In the genomic region with DNA sequence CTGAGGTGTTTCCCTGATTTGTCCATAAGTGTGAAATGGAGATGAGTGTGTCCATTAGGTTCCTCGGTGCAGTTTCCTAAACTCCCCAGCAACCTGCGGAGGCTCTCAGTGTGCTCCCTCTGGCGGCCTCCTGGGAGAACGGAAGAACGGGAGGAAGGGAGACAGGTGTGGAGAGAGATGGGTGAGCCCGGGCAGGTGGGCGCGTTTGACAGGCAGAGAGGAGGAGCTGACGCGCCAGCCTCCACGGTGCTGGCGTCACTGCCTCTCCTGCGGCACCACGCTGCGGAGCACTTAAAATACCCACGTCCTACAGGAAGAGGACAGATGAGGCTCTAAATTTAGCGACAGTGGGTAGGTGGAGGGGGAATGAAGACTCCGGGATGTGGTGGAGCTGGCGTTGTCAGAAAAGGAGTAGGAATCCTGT, we compare ENCODE assay signal across 8 cellular contexts. TPM values are rescaled to one million over a fixed set of nuclear protein-coding genes. Genes with fewer than 3 reads are reported as not detected.
DNase-seq lines count a peak whose midpoint lies in the region; ATAC-seq, FAIRE-seq and TF ChIP-seq lines count a peak whose summit lies in the region.

No MANE protein-coding gene starts in this region.

- no peak overlapping the region for H3K18ac ChIP-seq in IMR-90 (ENCODE audit: low read depth, low read length)

- BruUV-seq in IMR-90 (replicated peaks; lab: Mats Ljungman, UMichigan) (no TSS peak), endothelial cell of umbilical vein (replicated peaks; lab: Mats Ljungman, UMichigan) (no TSS peak)

- H3K9me3 Mint-ChIP-seq in CD4-positive, alpha-beta memory T cell: peaks cover 0 to 7% (median 3%) of the 10 kb centered on the region in 8 donors
- H3K9me3 Mint-ChIP-seq in T-cell: peaks cover 0 to 2% (median 0%) of the 10 kb centered on the region in 3 donors

- peaks cover 7 to 13% of the 10 kb centered on the region in 2 donors for H3K27me3 Mint-ChIP-seq in CD4-positive, alpha-beta memory T cell
- H3K27me3 Mint-ChIP-seq in T-cell: peaks cover 7 to 21% of the 10 kb centered on the region in 2 donors

- peak overlapping the region in 3 of 7 donors; percentile 25 to 72 (median 30) for H3K27ac Mint-ChIP-seq in CD4-positive, alpha-beta memory T cell
- no peak overlapping the region for H3K27ac Mint-ChIP-seq in T-cell

- peak; percentile 2 to 46 (median 19) for DNase-seq in CD4-positive, alpha-beta memory T cell
- DNase-seq in IMR-90: no peak
- DNase-seq in T-cell: peak in 24 of 34 experiments; percentile 5 to 36 (median 15)
- DNase-seq in endothelial cell of umbilical vein (ENCODE audit: low read depth, low spot score): no peak
- no peak for DNase-seq in NCI-H524 treated with DMSO at 0.1 percent for 48 hours (lab: John Stamatoyannopoulos, UW)

- H3K36me3 ChIP-seq in CD4-positive, alpha-beta memory T cell (ENCODE audit: insufficient read depth, low read length): no peaks in the 10 kb centered on the region
- H3K36me3 ChIP-seq in IMR-90 (ENCODE audit: control insufficient read depth, insufficient read depth, low read length) (no peaks in the 10 kb centered on the region; the same call in 1 of the 2 replicates), endothelial cell of umbilical vein (ENCODE audit: control insufficient read depth in 2 of 2, extremely low read depth in 1 of 2, insufficient read depth in 2 of 2, low read length in 2 of 2) (no peaks in the 10 kb centered on the region), neural cell (ENCODE audit: insufficient read depth, low read length) (no peaks in the 10 kb centered on the region)

- no peak overlapping the region for H2AFZ ChIP-seq in IMR-90 (replicated peaks; ENCODE audit: low read length, poor library complexity)
- no peak overlapping the region for H2AFZ ChIP-seq in endothelial cell of umbilical vein (ENCODE audit: low read depth, low read length)
- no peak overlapping the region for H2AFZ ChIP-seq in neural cell (ENCODE audit: low read depth, low read length)

- no peak overlapping the region for H4K91ac ChIP-seq in IMR-90 (ENCODE audit: insufficient read depth, low read depth, low read length)

- H3K14ac ChIP-seq in IMR-90 (replicated peaks; ENCODE audit: low read depth, low read length): no peak overlapping the region

- H3K79me2 ChIP-seq in endothelial cell of umbilical vein (ENCODE audit: control insufficient read depth, insufficient read depth, low read length) (no peaks in the 10 kb centered on the region), neural cell (replicated peaks; ENCODE audit: insufficient read depth, low read length) (no peaks in the 10 kb centered on the region)

- no peaks in the 10 kb centered on the region for H4K20me1 ChIP-seq in IMR-90 (ENCODE audit: insufficient read depth, low read length)
- no peaks in the 10 kb centered on the region for H4K20me1 ChIP-seq in endothelial cell of umbilical vein (replicated peaks; ENCODE audit: control insufficient read depth, extremely low read depth, insufficient read depth, low read length)
- no peaks in the 10 kb centered on the region for H4K20me1 ChIP-seq in neural cell (ENCODE audit: insufficient read depth)

- peaks cover 5% of the 10 kb centered on the region for H3K4me1 ChIP-seq in CD4-positive, alpha-beta memory T cell (ENCODE audit: insufficient read depth, low read length)
- no peaks in the 10 kb centered on the region for H3K4me1 ChIP-seq in IMR-90 (ENCODE audit: control insufficient read depth, insufficient read depth, low read length)
- no peaks in the 10 kb centered on the region for H3K4me1 ChIP-seq in endothelial cell of umbilical vein (ENCODE audit: control insufficient read depth, extremely low read depth, insufficient read depth, low read length)

- H3K9me2 ChIP-seq in neural cell (ENCODE audit: insufficient read depth, low read length): no peaks in the 10 kb centered on the region

- FAIRE-seq in endothelial cell of umbilical vein (lab: Jason Lieb, UNC): no peak

- H3K4me2 ChIP-seq in IMR-90 (ENCODE audit: low read depth, low read length) (no peak overlapping the region), endothelial cell of umbilical vein (ENCODE audit: insufficient read depth, low read length) (no peak overlapping the region), neural cell (ENCODE audit: low read length) (no peak overlapping the region)

- in situ Hi-C loops in IMR-90 (cut with MboI; ENCODE audit: low sequenced_read_pairs): no loop called here

- H4K8ac ChIP-seq in IMR-90 (ENCODE audit: low read depth in 2 of 2, low read length in 2 of 2): no peak overlapping the region

- no peak for TF ChIP-seq EP300 in neural cell (conservative IDR thresholded peaks at IDR 0.05; ENCODE audit: poor library complexity, severe bottlenecking)

- H3K4me1 Mint-ChIP-seq in CD4-positive, alpha-beta memory T cell: peaks cover 5 to 14% (median 11%) of the 10 kb centered on the region in 4 donors
- peaks cover 10 to 11% (median 10%) of the 10 kb centered on the region in 3 donors for H3K4me1 Mint-ChIP-seq in T-cell

- CTCF ChIA-PET in CD4-positive, alpha-beta memory T cell (lab: Charles Lee; ENCODE audit: partially characterized antibody): interaction anchor here (1.0 to 3.4 kb wide), 5 partner anchors 7 to 49 kb away, joined by 3 to 10 read pairs (median 3); partner anchors contain the start of gene PEX5
- CTCF ChIA-PET in IMR-90 (lab: Yijun Ruan, JAX) (no interaction called here), T-cell (lab: Charles Lee) (no interaction called here), endothelial cell of umbilical vein (lab: Charles Lee) (interaction anchor here (1.1 to 4.9 kb wide), 4 partner anchors 13 to 20 kb away, joined by 3 to 17 read pairs (median 10); no protein-coding TSS in a partner anchor)

- WGBS in IMR-90 (ENCODE audit: extremely low coverage in 2 of 2, insufficient read length in 1 of 2), 2 experiments: no CpG with 5 or more reads among the region's 19 CpGs

- no peaks in the 10 kb centered on the region for H3K9me1 ChIP-seq in IMR-90 (ENCODE audit: insufficient read depth, low read length)
- H3K9me1 ChIP-seq in endothelial cell of umbilical vein (replicated peaks; ENCODE audit: control insufficient read depth, extremely low read depth, insufficient read depth, low read length): no peaks in the 10 kb centered on the region

- no peak overlapping the region for H2AK5ac ChIP-seq in IMR-90 (ENCODE audit: low read depth, low read length)

- no peak overlapping the region for H3K9ac ChIP-seq in IMR-90 (ENCODE audit: low read depth, low read length)
- no peak overlapping the region for H3K9ac ChIP-seq in endothelial cell of umbilical vein (replicated peaks; ENCODE audit: extremely low read depth, insufficient read depth, low read length)
- no peak overlapping the region for H3K9ac ChIP-seq in neural cell (ENCODE audit: low read length)

- ATAC-seq in IMR-90 (ENCODE audit: low read depth) (peak; percentile 71), T-cell (replicated peaks in 1 of 4) (peak; percentile 50 to 90 (median 56)), HG03432 (IDR thresholded peaks at IDR 0.05; ENCODE audit: unreplicated experiment) (no peak), HG03342 (IDR thresholded peaks at IDR 0.05; ENCODE audit: unreplicated experiment) (no peak)

- peaks cover 0 to 13% of the 10 kb centered on the region in 2 donors for H3K36me3 Mint-ChIP-seq in CD4-positive, alpha-beta memory T cell
- H3K36me3 Mint-ChIP-seq in T-cell: peaks cover 2% of the 10 kb centered on the region

- no peak overlapping the region for H2BK5ac ChIP-seq in IMR-90 (ENCODE audit: low read depth, low read length, poor library complexity, severe bottlenecking)

- no peaks in the 10 kb centered on the region for H3K9me3 ChIP-seq in CD4-positive, alpha-beta memory T cell (ENCODE audit: control insufficient read depth in 1 of 2, low read length in 2 of 2)
- H3K9me3 ChIP-seq in IMR-90 (ENCODE audit: control insufficient read depth, insufficient read depth, low read length) (peaks cover 3% of the 10 kb centered on the region; the same call in 1 of the 2 replicates), endothelial cell of umbilical vein (replicated peaks; ENCODE audit: control insufficient read depth, insufficient read depth, low read length) (no peaks in the 10 kb centered on the region), neural cell (ENCODE audit: low read length) (no peaks in the 10 kb centered on the region)

- no peak overlapping the region for H4K5ac ChIP-seq in IMR-90 (ENCODE audit: low read depth, low read length)

- intact Hi-C loops in CD4-positive, alpha-beta memory T cell (cut with micrococcal nuclease): no loop called here
- intact Hi-C loops in IMR-90 (cut with micrococcal nuclease): no loop called here
- intact Hi-C loops in endothelial cell of umbilical vein (cut with micrococcal nuclease): no loop called here

- TF ChIP-seq RAD21 in IMR-90 (IDR thresholded peaks at IDR 0.05; ENCODE audit: low read length): no peak
- no peak for TF ChIP-seq RAD21 in neural cell (conservative IDR thresholded peaks at IDR 0.05)

- H3F3A ChIP-seq in neural cell (ENCODE audit: insufficient read depth, low read length, poor library complexity, severe bottlenecking): no peaks in the 10 kb centered on the region

- no peak overlapping the region for H2BK120ac ChIP-seq in IMR-90 (ENCODE audit: low read depth, low read length)

- POLR2A ChIA-PET in CD4-positive, alpha-beta memory T cell (lab: Charles Lee; ENCODE audit: partially characterized antibody): interaction anchor here (1.2 kb wide), 1 partner anchor 12 kb away, joined by 3 read pairs; no protein-coding TSS in a partner anchor
- POLR2A ChIA-PET in IMR-90 (lab: Charles Lee; ENCODE audit: unreplicated experiment) (interaction anchor here (0.6 kb wide), 1 partner anchor 1223 kb away, joined by 3 read pairs; no protein-coding TSS in a partner anchor), T-cell (lab: Charles Lee) (interaction anchor here in 1 of 2 donors (0.6 kb wide), 1 partner anchor 204 kb away, joined by 3 read pairs; no protein-coding TSS in a partner anchor), endothelial cell of umbilical vein (lab: Charles Lee) (no interaction called here)

- H3K56ac ChIP-seq in IMR-90 (ENCODE audit: extremely low read depth, insufficient read depth, low read length): no peak overlapping the region

- no peak overlapping the region for H3K4me3 ChIP-seq in CD4-positive, alpha-beta memory T cell (ENCODE audit: low read length in 2 of 2)
- H3K4me3 ChIP-seq in IMR-90 (ENCODE audit: insufficient read depth, low read depth, low read length) (no peak overlapping the region), endothelial cell of umbilical vein (replicated peaks in 1 of 3; ENCODE audit: insufficient read depth in 1 of 3, low read depth in 1 of 3, low read length in 3 of 3) (no peak overlapping the region), neural cell (ENCODE audit: low read length) (no peak overlapping the region)

- H3K27ac ChIP-seq in CD4-positive, alpha-beta memory T cell (ENCODE audit: low read depth, low read length): no peak overlapping the region
- no peak overlapping the region for H3K27ac ChIP-seq in IMR-90 (ENCODE audit: insufficient read depth, low read length)
- no peak overlapping the region for H3K27ac ChIP-seq in endothelial cell of umbilical vein (ENCODE audit: insufficient read depth, low read depth, low read length)
- no peak overlapping the region for H3K27ac ChIP-seq in neural cell (ENCODE audit: low read length)

- H2BK15ac ChIP-seq in IMR-90 (ENCODE audit: low read depth, low read length): no peak overlapping the region

- no peak overlapping the region for H2AK9ac ChIP-seq in IMR-90 (replicated peaks; ENCODE audit: low read depth, low read length, poor library complexity)

- dilution Hi-C loops in IMR-90 (cut with HindIII; ENCODE audit: low sequenced_read_pairs, unreplicated experiment) (no loop called here), endothelial cell of umbilical vein (cut with MboI; ENCODE audit: extremely low pct_ligation_motif_present, low sequenced_read_pairs) (no loop called here)

- H3K4ac ChIP-seq in IMR-90 (ENCODE audit: low read depth, low read length): no peak overlapping the region

- H2BK20ac ChIP-seq in IMR-90 (ENCODE audit: low read depth, low read length): no peak overlapping the region

- TF ChIP-seq CTCF in IMR-90 (conservative IDR thresholded peaks at IDR 0.05; ENCODE audit: low read depth, low read length) (peak; percentile 37), endothelial cell of umbilical vein (IDR thresholded peaks at IDR 0.05; ENCODE audit: extremely low read depth in 1 of 2, insufficient read depth in 1 of 2, low read depth in 1 of 2, low read length in 2 of 2) (peak; percentile 29 to 51), neural cell (IDR thresholded peaks at IDR 0.05; ENCODE audit: poor library complexity, severe bottlenecking) (peak; percentile 18)

- H3K79me1 ChIP-seq in IMR-90 (ENCODE audit: low read depth in 1 of 2, low read length in 2 of 2): no peaks in the 10 kb centered on the region

- H3K23ac ChIP-seq in IMR-90 (ENCODE audit: low read depth, low read length): no peak overlapping the region

- no peaks in the 10 kb centered on the region for H3K27me3 ChIP-seq in CD4-positive, alpha-beta memory T cell (ENCODE audit: insufficient read depth, low read length)
- H3K27me3 ChIP-seq in IMR-90 (ENCODE audit: control insufficient read depth, insufficient read depth, low read length) (peaks cover 16% of the 10 kb centered on the region), endothelial cell of umbilical vein (ENCODE audit: control insufficient read depth in 2 of 2, insufficient read depth in 2 of 2, low read length in 2 of 2) (peaks cover 11 to 12% of the 10 kb centered on the region in 2 experiments), neural cell (ENCODE audit: insufficient read depth, low read depth, low read length) (no peaks in the 10 kb centered on the region)

- TF ChIP-seq POLR2A in IMR-90 (IDR thresholded peaks at IDR 0.05; ENCODE audit: low read depth, low read length) (no peak), endothelial cell of umbilical vein (IDR thresholded peaks at IDR 0.05; ENCODE audit: low read depth, low read length) (no peak)

- H3K4me3 Mint-ChIP-seq in CD4-positive, alpha-beta memory T cell: peak overlapping the region in 7 of 8 donors; percentile 44 to 78 (median 63)
- peak overlapping the region; percentile 31 to 51 (median 39) for H3K4me3 Mint-ChIP-seq in T-cell

RNA-seq across cellular contexts. Expression of gene PEX5, which starts 26.8 kb away (rescaled TPM):
- 10 to 100 TPM; 27.7 to 28.9 TPM for total RNA-seq in CD4-positive, alpha-beta memory T cell
- 10 to 100 TPM; 10.8 to 15.2 TPM for polyA plus RNA-seq in CD4-positive, alpha-beta memory T cell
- total RNA-seq in IMR-90 (2012; rRNA removed) (18.3 and 18.6 TPM in 2 replicates), T-cell (10 to 100 TPM; 24.0 to 44.5 (median 31.1) TPM), endothelial cell of umbilical vein (24.2 and 32.3 TPM in 2 replicates)
- polyA plus RNA-seq in IMR-90 (2012; rRNA removed) (13.6 and 14.4 TPM in 2 replicates), endothelial cell of umbilical vein (11.4 and 12.9 TPM in 2 replicates), neural cell (63.9 and 74.5 TPM in 2 replicates)
- polyA plus RNA-seq in IMR-90 (2012; cell fraction: cytosol; rRNA removed): 11.5 and 15.3 TPM in 2 replicates
- polyA plus RNA-seq in IMR-90 (2012; cell fraction: nucleus; rRNA removed; ENCODE audit: low replicate concordance): 15.5 and 16.8 TPM in 2 replicates
- 13.9 and 14.3 TPM in 2 replicates for polyA plus RNA-seq in endothelial cell of umbilical vein (2011; cell fraction: cytosol; rRNA removed)
- 21.3 and 21.5 TPM in 2 replicates for polyA plus RNA-seq in endothelial cell of umbilical vein (2011; cell fraction: nucleus; rRNA removed)
- 18.3 and 22.9 TPM in 2 replicates for polyA plus RNA-seq in endothelial cell of umbilical vein (2012)
- polyA minus RNA-seq in endothelial cell of umbilical vein (16.4 and 19.0 TPM in 2 replicates), neural cell (55.2 and 63.1 TPM in 2 replicates)
- polyA minus RNA-seq in endothelial cell of umbilical vein (2011; cell fraction: cytosol; rRNA and poly(A)+ RNA removed): 12.1 TPM
- 18.2 and 21.5 TPM in 2 replicates for polyA minus RNA-seq in endothelial cell of umbilical vein (2011; cell fraction: nucleus; rRNA and poly(A)+ RNA removed)

RNA-seq across cellular contexts. Expression of gene CLSTN3, which starts 32.5 kb away (rescaled TPM):
- 10 to 100 TPM; 50.7 to 58.5 TPM for total RNA-seq in CD4-positive, alpha-beta memory T cell
- polyA plus RNA-seq in CD4-positive, alpha-beta memory T cell: 1 to 10 TPM; 6.7 to 7.5 TPM
- total RNA-seq in IMR-90 (2012; rRNA removed): 4.1 and 5.3 TPM in 2 replicates
- polyA plus RNA-seq in IMR-90 (2012; rRNA removed): 14.5 and 16.4 TPM in 2 replicates
- polyA plus RNA-seq in IMR-90 (2012; cell fraction: cytosol; rRNA removed): 18.2 and 22.0 TPM in 2 replicates
- 118 and 208 TPM in 2 replicates for polyA plus RNA-seq in IMR-90 (2012; cell fraction: nucleus; rRNA removed; ENCODE audit: low replicate concordance)
- 10 to 100 TPM; 29.0 to 50.0 (median 41.5) TPM for total RNA-seq in T-cell
- 24.2 and 27.8 TPM in 2 replicates for total RNA-seq in endothelial cell of umbilical vein
- 38.9 and 45.9 TPM in 2 replicates for polyA plus RNA-seq in endothelial cell of umbilical vein
- polyA plus RNA-seq in endothelial cell of umbilical vein (2011; cell fraction: cytosol; rRNA removed): 23.0 TPM in 2 replicates
- 47.4 and 50.2 TPM in 2 replicates for polyA plus RNA-seq in endothelial cell of umbilical vein (2011; cell fraction: nucleus; rRNA removed)
- 26.0 and 28.7 TPM in 2 replicates for polyA plus RNA-seq in endothelial cell of umbilical vein (2012)
- 66.8 and 96.6 TPM in 2 replicates for polyA minus RNA-seq in endothelial cell of umbilical vein
- polyA minus RNA-seq in endothelial cell of umbilical vein (2011; cell fraction: cytosol; rRNA and poly(A)+ RNA removed): 11.8 TPM
- polyA minus RNA-seq in endothelial cell of umbilical vein (2011; cell fraction: nucleus; rRNA and poly(A)+ RNA removed): 27.2 and 28.1 TPM in 2 replicates
- 55.6 and 61.0 TPM in 2 replicates for polyA plus RNA-seq in neural cell
- 98.6 and 110 TPM in 2 replicates for polyA minus RNA-seq in neural cell

RNA-seq across cellular contexts. Expression of gene RBP5, which starts 34.0 kb away (rescaled TPM):
- total RNA-seq in CD4-positive, alpha-beta memory T cell: 1 to 10 TPM; 1.2 to 1.3 TPM
- polyA plus RNA-seq in CD4-positive, alpha-beta memory T cell: not detected
- total RNA-seq in IMR-90 (2012; rRNA removed) (not detected in 2 replicates), T-cell (under 1 TPM in 3 of 5 donors, not detected in 2; 0.26 to 0.70 (median 0.59) TPM), endothelial cell of umbilical vein (not detected in 2 replicates)
- polyA plus RNA-seq in IMR-90 (2012; rRNA removed) (0.15 TPM in 1 of 2 replicates, not detected in the other), endothelial cell of umbilical vein (0.11 and 0.12 TPM in 2 replicates), neural cell (1.9 TPM in 1 of 2 replicates, not detected in the other)
- polyA plus RNA-seq in IMR-90 (2012; cell fraction: cytosol; rRNA removed): not detected in 2 replicates
- polyA plus RNA-seq in IMR-90 (2012; cell fraction: nucleus; rRNA removed; ENCODE audit: low replicate concordance): 0.38 and 1.1 TPM in 2 replicates
- 0.19 and 0.20 TPM in 2 replicates for polyA plus RNA-seq in endothelial cell of umbilical vein (2011; cell fraction: cytosol; rRNA removed)
- polyA plus RNA-seq in endothelial cell of umbilical vein (2011; cell fraction: nucleus; rRNA removed): 0.59 and 1.5 TPM in 2 replicates
- polyA plus RNA-seq in endothelial cell of umbilical vein (2012): 0.71 and 1.3 TPM in 2 replicates
- polyA minus RNA-seq in endothelial cell of umbilical vein (0.25 TPM in 1 of 2 replicates, not detected in the other), neural cell (not detected in 2 replicates)
- not detected for polyA minus RNA-seq in endothelial cell of umbilical vein (2011; cell fraction: cytosol; rRNA and poly(A)+ RNA removed)
- not detected in 2 replicates for polyA minus RNA-seq in endothelial cell of umbilical vein (2011; cell fraction: nucleus; rRNA and poly(A)+ RNA removed)

RNA-seq across cellular contexts. Expression of gene C1RL, which starts 53.7 kb away (rescaled TPM):
- total RNA-seq in CD4-positive, alpha-beta memory T cell: 10 to 100 TPM; 30.7 to 33.6 TPM
- 1 to 10 TPM; 4.9 to 9.6 TPM for polyA plus RNA-seq in CD4-positive, alpha-beta memory T cell
- total RNA-seq in IMR-90 (2012; rRNA removed) (7.5 and 9.1 TPM in 2 replicates), T-cell (10 to 100 TPM; 18.1 to 36.6 (median 30.8) TPM), endothelial cell of umbilical vein (22.5 and 25.0 TPM in 2 replicates)
- polyA plus RNA-seq in IMR-90 (2012; rRNA removed) (12.0 and 12.3 TPM in 2 replicates), endothelial cell of umbilical vein (20.9 and 26.3 TPM in 2 replicates), neural cell (2.1 and 2.8 TPM in 2 replicates)
- polyA plus RNA-seq in IMR-90 (2012; cell fraction: cytosol; rRNA removed): 4.2 and 12.6 TPM in 2 replicates
- polyA plus RNA-seq in IMR-90 (2012; cell fraction: nucleus; rRNA removed; ENCODE audit: low replicate concordance): 18.0 and 18.4 TPM in 2 replicates
- polyA plus RNA-seq in endothelial cell of umbilical vein (2011; cell fraction: cytosol; rRNA removed): 13.6 and 17.1 TPM in 2 replicates
- 15.9 and 16.0 TPM in 2 replicates for polyA plus RNA-seq in endothelial cell of umbilical vein (2011; cell fraction: nucleus; rRNA removed)
- polyA plus RNA-seq in endothelial cell of umbilical vein (2012): 16.7 and 24.1 TPM in 2 replicates
- polyA minus RNA-seq in endothelial cell of umbilical vein (26.8 and 31.1 TPM in 2 replicates), neural cell (0.35 and 2.2 TPM in 2 replicates)
- 12.6 TPM for polyA minus RNA-seq in endothelial cell of umbilical vein (2011; cell fraction: cytosol; rRNA and poly(A)+ RNA removed)
- 10.4 and 13.0 TPM in 2 replicates for polyA minus RNA-seq in endothelial cell of umbilical vein (2011; cell fraction: nucleus; rRNA and poly(A)+ RNA removed)

Comparison
In these comparisons a context has a peak if more than half of its experiments do, and no peak if none do; other contexts are left out.
1. DNase-seq: peak in CD4-positive, alpha-beta memory T cell (5 of 5) and T-cell (24 of 34); none in IMR-90 (single experiment), endothelial cell of umbilical vein (single experiment) and NCI-H524 treated with DMSO at 0.1 percent for 48 hours (single experiment).
2. ATAC-seq: peak in IMR-90 (single experiment) and T-cell (4 of 4); none in HG03432 (single experiment) and HG03342 (single experiment).
3. CTCF ChIA-PET loops: an anchor here in CD4-positive, alpha-beta memory T cell (1.0 to 3.4 kb wide) and endothelial cell of umbilical vein (1.1 to 4.9 kb wide); none called in IMR-90 and T-cell.
4. Peak in every context shown above with its lines, with median percentiles within 50 percentile points of each other: CTCF ChIP-seq.